ENCODE assay signal across 1 cellular context in the genomic region with DNA sequence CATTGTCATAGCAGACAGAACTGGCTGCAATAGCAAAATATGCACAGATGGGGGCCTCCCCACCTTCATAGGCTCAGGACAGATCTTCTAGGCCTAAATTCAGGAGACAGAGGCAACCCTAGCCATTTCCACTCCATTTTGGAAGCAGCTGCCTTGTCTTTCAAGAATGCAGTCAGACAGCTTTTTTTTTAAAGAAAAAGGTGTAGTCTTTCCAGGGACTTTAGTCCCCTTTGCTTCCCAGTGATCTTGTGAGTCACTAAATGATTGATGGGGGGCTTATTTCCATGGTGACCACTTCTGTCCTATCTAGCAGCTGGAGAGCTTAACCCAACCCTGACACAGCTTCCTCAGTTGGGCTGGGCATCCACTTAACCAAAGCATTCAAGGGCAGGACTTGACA.
TF ChIP-seq lines count a peak whose summit lies in the region.

No MANE protein-coding gene starts in this region.

TF ChIP-seq in GM23338, 12 proteins besides CTCF, POLR2A, EP300 and RAD21 (continued from another document):
- TF ChIP-seq, protein P1, sequence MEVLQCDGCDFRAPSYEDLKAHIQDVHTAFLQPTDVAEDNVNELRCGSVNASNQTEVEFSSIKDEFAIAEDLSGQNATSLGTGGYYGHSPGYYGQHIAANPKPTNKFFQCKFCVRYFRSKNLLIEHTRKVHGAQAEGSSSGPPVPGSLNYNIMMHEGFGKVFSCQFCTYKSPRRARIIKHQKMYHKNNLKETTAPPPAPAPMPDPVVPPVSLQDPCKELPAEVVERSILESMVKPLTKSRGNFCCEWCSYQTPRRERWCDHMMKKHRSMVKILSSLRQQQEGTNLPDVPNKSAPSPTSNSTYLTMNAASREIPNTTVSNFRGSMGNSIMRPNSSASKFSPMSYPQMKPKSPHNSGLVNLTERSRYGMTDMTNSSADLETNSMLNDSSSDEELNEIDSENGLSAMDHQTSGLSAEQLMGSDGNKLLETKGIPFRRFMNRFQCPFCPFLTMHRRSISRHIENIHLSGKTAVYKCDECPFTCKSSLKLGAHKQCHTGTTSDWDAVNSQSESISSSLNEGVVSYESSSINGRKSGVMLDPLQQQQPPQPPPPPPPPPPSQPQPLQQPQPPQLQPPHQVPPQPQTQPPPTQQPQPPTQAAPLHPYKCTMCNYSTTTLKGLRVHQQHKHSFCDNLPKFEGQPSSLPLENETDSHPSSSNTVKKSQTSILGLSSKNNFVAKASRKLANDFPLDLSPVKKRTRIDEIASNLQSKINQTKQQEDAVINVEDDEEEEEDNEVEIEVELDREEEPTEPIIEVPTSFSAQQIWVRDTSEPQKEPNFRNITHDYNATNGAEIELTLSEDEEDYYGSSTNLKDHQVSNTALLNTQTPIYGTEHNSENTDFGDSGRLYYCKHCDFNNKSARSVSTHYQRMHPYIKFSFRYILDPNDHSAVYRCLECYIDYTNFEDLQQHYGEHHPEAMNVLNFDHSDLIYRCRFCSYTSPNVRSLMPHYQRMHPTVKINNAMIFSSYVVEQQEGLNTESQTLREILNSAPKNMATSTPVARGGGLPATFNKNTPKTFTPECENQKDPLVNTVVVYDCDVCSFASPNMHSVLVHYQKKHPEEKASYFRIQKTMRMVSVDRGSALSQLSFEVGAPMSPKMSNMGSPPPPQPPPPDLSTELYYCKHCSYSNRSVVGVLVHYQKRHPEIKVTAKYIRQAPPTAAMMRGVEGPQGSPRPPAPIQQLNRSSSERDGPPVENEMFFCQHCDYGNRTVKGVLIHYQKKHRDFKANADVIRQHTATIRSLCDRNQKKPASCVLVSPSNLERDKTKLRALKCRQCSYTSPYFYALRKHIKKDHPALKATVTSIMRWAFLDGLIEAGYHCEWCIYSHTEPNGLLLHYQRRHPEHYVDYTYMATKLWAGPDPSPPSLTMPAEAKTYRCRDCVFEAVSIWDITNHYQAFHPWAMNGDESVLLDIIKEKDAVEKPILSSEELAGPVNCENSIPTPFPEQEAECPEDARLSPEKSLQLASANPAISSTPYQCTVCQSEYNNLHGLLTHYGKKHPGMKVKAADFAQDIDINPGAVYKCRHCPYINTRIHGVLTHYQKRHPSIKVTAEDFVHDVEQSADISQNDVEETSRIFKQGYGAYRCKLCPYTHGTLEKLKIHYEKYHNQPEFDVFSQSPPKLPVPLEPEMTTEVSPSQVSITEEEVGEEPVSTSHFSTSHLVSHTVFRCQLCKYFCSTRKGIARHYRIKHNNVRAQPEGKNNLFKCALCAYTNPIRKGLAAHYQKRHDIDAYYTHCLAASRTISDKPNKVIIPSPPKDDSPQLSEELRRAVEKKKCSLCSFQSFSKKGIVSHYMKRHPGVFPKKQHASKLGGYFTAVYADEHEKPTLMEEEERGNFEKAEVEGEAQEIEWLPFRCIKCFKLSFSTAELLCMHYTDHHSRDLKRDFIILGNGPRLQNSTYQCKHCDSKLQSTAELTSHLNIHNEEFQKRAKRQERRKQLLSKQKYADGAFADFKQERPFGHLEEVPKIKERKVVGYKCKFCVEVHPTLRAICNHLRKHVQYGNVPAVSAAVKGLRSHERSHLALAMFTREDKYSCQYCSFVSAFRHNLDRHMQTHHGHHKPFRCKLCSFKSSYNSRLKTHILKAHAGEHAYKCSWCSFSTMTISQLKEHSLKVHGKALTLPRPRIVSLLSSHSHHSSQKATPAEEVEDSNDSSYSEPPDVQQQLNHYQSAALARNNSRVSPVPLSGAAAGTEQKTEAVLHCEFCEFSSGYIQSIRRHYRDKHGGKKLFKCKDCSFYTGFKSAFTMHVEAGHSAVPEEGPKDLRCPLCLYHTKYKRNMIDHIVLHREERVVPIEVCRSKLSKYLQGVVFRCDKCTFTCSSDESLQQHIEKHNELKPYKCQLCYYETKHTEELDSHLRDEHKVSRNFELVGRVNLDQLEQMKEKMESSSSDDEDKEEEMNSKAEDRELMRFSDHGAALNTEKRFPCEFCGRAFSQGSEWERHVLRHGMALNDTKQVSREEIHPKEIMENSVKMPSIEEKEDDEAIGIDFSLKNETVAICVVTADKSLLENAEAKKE (CRISPR knock-in tag; IDR thresholded peaks at IDR 0.05), result no peak
- TF ChIP-seq, protein P2, sequence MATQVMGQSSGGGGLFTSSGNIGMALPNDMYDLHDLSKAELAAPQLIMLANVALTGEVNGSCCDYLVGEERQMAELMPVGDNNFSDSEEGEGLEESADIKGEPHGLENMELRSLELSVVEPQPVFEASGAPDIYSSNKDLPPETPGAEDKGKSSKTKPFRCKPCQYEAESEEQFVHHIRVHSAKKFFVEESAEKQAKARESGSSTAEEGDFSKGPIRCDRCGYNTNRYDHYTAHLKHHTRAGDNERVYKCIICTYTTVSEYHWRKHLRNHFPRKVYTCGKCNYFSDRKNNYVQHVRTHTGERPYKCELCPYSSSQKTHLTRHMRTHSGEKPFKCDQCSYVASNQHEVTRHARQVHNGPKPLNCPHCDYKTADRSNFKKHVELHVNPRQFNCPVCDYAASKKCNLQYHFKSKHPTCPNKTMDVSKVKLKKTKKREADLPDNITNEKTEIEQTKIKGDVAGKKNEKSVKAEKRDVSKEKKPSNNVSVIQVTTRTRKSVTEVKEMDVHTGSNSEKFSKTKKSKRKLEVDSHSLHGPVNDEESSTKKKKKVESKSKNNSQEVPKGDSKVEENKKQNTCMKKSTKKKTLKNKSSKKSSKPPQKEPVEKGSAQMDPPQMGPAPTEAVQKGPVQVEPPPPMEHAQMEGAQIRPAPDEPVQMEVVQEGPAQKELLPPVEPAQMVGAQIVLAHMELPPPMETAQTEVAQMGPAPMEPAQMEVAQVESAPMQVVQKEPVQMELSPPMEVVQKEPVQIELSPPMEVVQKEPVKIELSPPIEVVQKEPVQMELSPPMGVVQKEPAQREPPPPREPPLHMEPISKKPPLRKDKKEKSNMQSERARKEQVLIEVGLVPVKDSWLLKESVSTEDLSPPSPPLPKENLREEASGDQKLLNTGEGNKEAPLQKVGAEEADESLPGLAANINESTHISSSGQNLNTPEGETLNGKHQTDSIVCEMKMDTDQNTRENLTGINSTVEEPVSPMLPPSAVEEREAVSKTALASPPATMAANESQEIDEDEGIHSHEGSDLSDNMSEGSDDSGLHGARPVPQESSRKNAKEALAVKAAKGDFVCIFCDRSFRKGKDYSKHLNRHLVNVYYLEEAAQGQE (IDR thresholded peaks at IDR 0.05; ENCODE audit: unreplicated experiment), result no peak
- no peak for TF ChIP-seq NANOG (IDR thresholded peaks at IDR 0.05; ENCODE audit: borderline replicate concordance)
- TF ChIP-seq POLR2AphosphoS5 (IDR thresholded peaks at IDR 0.05; ENCODE audit: low read depth), result no peak
- TF ChIP-seq JUNB (IDR thresholded peaks at IDR 0.05; ENCODE audit: unreplicated experiment), result no peak
- TF ChIP-seq, protein P3, sequence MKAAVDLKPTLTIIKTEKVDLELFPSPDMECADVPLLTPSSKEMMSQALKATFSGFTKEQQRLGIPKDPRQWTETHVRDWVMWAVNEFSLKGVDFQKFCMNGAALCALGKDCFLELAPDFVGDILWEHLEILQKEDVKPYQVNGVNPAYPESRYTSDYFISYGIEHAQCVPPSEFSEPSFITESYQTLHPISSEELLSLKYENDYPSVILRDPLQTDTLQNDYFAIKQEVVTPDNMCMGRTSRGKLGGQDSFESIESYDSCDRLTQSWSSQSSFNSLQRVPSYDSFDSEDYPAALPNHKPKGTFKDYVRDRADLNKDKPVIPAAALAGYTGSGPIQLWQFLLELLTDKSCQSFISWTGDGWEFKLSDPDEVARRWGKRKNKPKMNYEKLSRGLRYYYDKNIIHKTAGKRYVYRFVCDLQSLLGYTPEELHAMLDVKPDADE (IDR thresholded peaks at IDR 0.05), result no peak
- no peak for TF ChIP-seq ZNF114 (CRISPR knock-in tag; IDR thresholded peaks at IDR 0.05)
- TF ChIP-seq EZH2phosphoT487 (IDR thresholded peaks at IDR 0.05; ENCODE audit: unreplicated experiment), result no peak
- no peak for TF ChIP-seq CREB1 (CRISPR knock-in tag; IDR thresholded peaks at IDR 0.05; ENCODE audit: low read depth)
